Comparison of ENCODE assay signal across 14 cellular contexts in genomic region chr2:136141510-136142154, GRCh38. TPM values are rescaled to one million over a fixed set of nuclear protein-coding genes. Genes with fewer than 3 reads are reported as not detected.
DNase-seq lines count a peak whose midpoint lies in the region; ATAC-seq and TF ChIP-seq lines count a peak whose summit lies in the region.
"Had no signal": no experiment of that assay in that cellular context is flagged by ENCODE, and none has a peak within 500 bp of the region (broad histone marks: within the 10 kb centered on the region; RNA-seq: fewer than 3 reads in every experiment).

No MANE protein-coding gene starts in this region.

- DNase-seq in DMS53 treated with DMSO at 0.1 percent for 48 hours (lab: John Stamatoyannopoulos, UW; ENCODE audit: unreplicated experiment) (peak; percentile 31), NCI-H2029 treated with DMSO at 0.1 percent for 48 hours (lab: John Stamatoyannopoulos, UW) (peak; percentile 81), OCI-M1 (lab: John Stamatoyannopoulos, UW) (peak; percentile 54), left lung (no peak), kidney glomerular epithelial cell (lab: John Stamatoyannopoulos, UW) (no peak), mesenteric fat pad (ENCODE audit: low spot score) (no peak)
- DNase-seq in activated CD4-positive, alpha-beta T cell treated with anti-CD3 and anti-CD28 coated beads, Interleukin-2, amount 10 ng/mL, durations not matched to agents 24 days and 14 days: no peak
- DNase-seq: activated CD4-positive, alpha-beta T cell treated with anti-CD3 and anti-CD28 coated beads for 1 hour; heart right ventricle; PC-3 had no signal

- no peak overlapping the region for H3K4me3 ChIP-seq in left lung
- H3K4me3 ChIP-seq: heart right ventricle had no signal

- no peak overlapping the region for H3K4me3 Mint-ChIP-seq in activated CD4-positive, alpha-beta T cell treated with anti-CD3 and anti-CD28 coated beads, Interleukin-2, amount 10 ng/mL, durations not matched to agents 24 days and 14 days

- no peaks in the 10 kb centered on the region for H3K27me3 ChIP-seq in left lung

- H3K9me3 ChIP-seq in left lung: no peaks in the 10 kb centered on the region
- H3K9me3 ChIP-seq: heart right ventricle had no signal

- peaks cover 0 to 32% of the 10 kb centered on the region in 2 donors for H3K4me1 ChIP-seq in left lung

- H3K27me3 Mint-ChIP-seq in activated CD4-positive, alpha-beta T cell treated with anti-CD3 and anti-CD28 coated beads, Interleukin-2, amount 10 ng/mL, durations not matched to agents 24 days and 14 days: peaks cover 74% of the 10 kb centered on the region

- H3K36me3 Mint-ChIP-seq in activated CD4-positive, alpha-beta T cell treated with anti-CD3 and anti-CD28 coated beads, Interleukin-2, amount 10 ng/mL, durations not matched to agents 24 days and 14 days (ENCODE audit: low read depth): no peaks in the 10 kb centered on the region

- H3K36me3 ChIP-seq in left lung: no peaks in the 10 kb centered on the region
- H3K36me3 ChIP-seq: heart right ventricle had no signal

- no peak for TF ChIP-seq CTCF in left lung (IDR thresholded peaks at IDR 0.05)

- peak; percentile 19 for ATAC-seq in left lung
- no peak for ATAC-seq in HG02763 (IDR thresholded peaks at IDR 0.05; ENCODE audit: unreplicated experiment)
- ATAC-seq: activated naive CD4-positive, alpha-beta T cell treated with anti-CD3 and anti-CD28 coated beads, Interleukin-2, amount 50 U/mL, for 72 hours; HCT116; heart right ventricle; PC-3 had no signal

- H3K27ac Mint-ChIP-seq in activated CD4-positive, alpha-beta T cell treated with anti-CD3 and anti-CD28 coated beads, Interleukin-2, amount 10 ng/mL, durations not matched to agents 24 days and 14 days: no peak overlapping the region
- H3K27ac Mint-ChIP-seq: activated naive CD4-positive, alpha-beta T cell treated with anti-CD3 and anti-CD28 coated beads, Interleukin-2, amount 50 U/mL, for 72 hours had no signal

- peaks cover 28% of the 10 kb centered on the region for H3K4me1 Mint-ChIP-seq in activated CD4-positive, alpha-beta T cell treated with anti-CD3 and anti-CD28 coated beads, Interleukin-2, amount 10 ng/mL, durations not matched to agents 24 days and 14 days

- intact Hi-C loops in left lung (cut with DNase I): no loop called here
- intact Hi-C loops in activated CD4-positive, alpha-beta T cell treated with anti-CD3 and anti-CD28 coated beads, Interleukin-2, amount 10 ng/mL, durations not matched to agents 24 days and 14 days (cut with micrococcal nuclease): no loop called here

- peak overlapping the region in 1 of 2 donors; percentile 9 for H3K27ac ChIP-seq in left lung
- H3K27ac ChIP-seq: heart right ventricle had no signal

- peaks cover 6% of the 10 kb centered on the region for H3K9me3 Mint-ChIP-seq in activated CD4-positive, alpha-beta T cell treated with anti-CD3 and anti-CD28 coated beads, Interleukin-2, amount 10 ng/mL, durations not matched to agents 24 days and 14 days

RNA-seq across cellular contexts. Expression of gene CXCR4, which starts 23.7 kb away (rescaled TPM):
- total RNA-seq in left lung: 10 to 100 TPM; 21.3 to 54.9 TPM
- total RNA-seq in activated CD4-positive, alpha-beta T cell treated with anti-CD3 and anti-CD28 coated beads, Interleukin-2, amount 10 ng/mL, durations not matched to agents 24 days and 14 days: 88.8 and 92.7 TPM in 2 replicates
- 13.2 TPM for total RNA-seq in mesenteric fat pad
- total RNA-seq: myocyte had no signal

Comparison
In these comparisons a context has a peak if more than half of its experiments do, and no peak if none do; other contexts are left out.
1. DNase-seq: peak in DMS53 treated with DMSO at 0.1 percent for 48 hours (single experiment), NCI-H2029 treated with DMSO at 0.1 percent for 48 hours (single experiment) and OCI-M1 (single experiment); none in left lung (0 of 2), activated CD4-positive, alpha-beta T cell treated with anti-CD3 and anti-CD28 coated beads, Interleukin-2, amount 10 ng/mL, durations not matched to agents 24 days and 14 days (single experiment), kidney glomerular epithelial cell (single experiment) and mesenteric fat pad (single experiment).